Comparison of ENCODE assay signal across 8 cellular contexts in genomic region chr6:111564482-111564945, GRCh38. TPM values are rescaled to one million over a fixed set of nuclear protein-coding genes. Genes with fewer than 3 reads are reported as not detected.
DNase-seq lines count a peak whose midpoint lies in the region; ATAC-seq, FAIRE-seq and TF ChIP-seq lines count a peak whose summit lies in the region.

No MANE protein-coding gene starts in this region.

- peaks cover 73% of the 10 kb centered on the region for H3K36me3 Mint-ChIP-seq in HFFc6 (ENCODE audit: low read depth)

- H3K27ac ChIP-seq in lower lobe of right lung, result peak overlapping the region; percentile 18

- H3K4me1 ChIP-seq in adipocyte (ENCODE audit: control insufficient read depth, insufficient read depth, low read length) (peaks cover 64% of the 10 kb centered on the region), lower lobe of right lung (peaks cover 62% of the 10 kb centered on the region)

- intact Hi-C loops in lower lobe of right lung (cut with DNase I), result no loop called here

- FAIRE-seq in GM12891 (lab: Jason Lieb, UNC), result no peak

- TF ChIP-seq POLR2A in GM12891 (IDR thresholded peaks at IDR 0.05; ENCODE audit: low read depth, low read length), result no peak

- DNase-seq in AG08396 (ENCODE audit: low spot score) (peak; percentile 40), HFFc6 (peak; percentile 79), adipocyte (ENCODE audit: low read depth) (peak; percentile 40), lower lobe of right lung (no peak), DMS153 (lab: John Stamatoyannopoulos, UW) (no peak), SKM-1 (lab: John Stamatoyannopoulos, UW; ENCODE audit: unreplicated experiment) (no peak), GM12891 (ENCODE audit: insufficient read length, low spot score) (no peak), HuH-7.5 (ENCODE audit: low spot score) (no peak)

- peaks cover 70% of the 10 kb centered on the region for H3K4me1 Mint-ChIP-seq in HFFc6 (ENCODE audit: low read depth)

- peak overlapping the region; percentile 88 for H3K27ac Mint-ChIP-seq in HFFc6

- no peaks in the 10 kb centered on the region for H3K9me3 Mint-ChIP-seq in HFFc6

- peak; percentile 5 to 15 for ATAC-seq in lower lobe of right lung

- H3K4me3 ChIP-seq in adipocyte (ENCODE audit: low read length) (no peak overlapping the region), lower lobe of right lung (no peak overlapping the region)

- H3K4me3 Mint-ChIP-seq in HFFc6, result peak overlapping the region; percentile 37

- TF ChIP-seq CTCF in HFFc6 (IDR thresholded peaks at IDR 0.05) (no peak), lower lobe of right lung (IDR thresholded peaks at IDR 0.05) (no peak)

- H3K27me3 ChIP-seq in adipocyte (replicated peaks; ENCODE audit: control insufficient read depth, insufficient read depth, low read length) (no peaks in the 10 kb centered on the region), lower lobe of right lung (ENCODE audit: low read depth) (no peaks in the 10 kb centered on the region)

- H3K27me3 Mint-ChIP-seq in HFFc6 (ENCODE audit: insufficient read depth), result peaks cover 4% of the 10 kb centered on the region

- H3K9me3 ChIP-seq in adipocyte (ENCODE audit: control insufficient read depth, low read length) (no peaks in the 10 kb centered on the region), lower lobe of right lung (no peaks in the 10 kb centered on the region)

- H3K36me3 ChIP-seq in adipocyte (ENCODE audit: control insufficient read depth, insufficient read depth, low read length, severe bottlenecking), result peaks cover 84% of the 10 kb centered on the region
- peaks cover 63% of the 10 kb centered on the region for H3K36me3 ChIP-seq in lower lobe of right lung

- peak overlapping the region; percentile 73 for H3K9ac ChIP-seq in adipocyte (ENCODE audit: low read length)

TF ChIP-seq in GM12891, 5 proteins besides CTCF, POLR2A, EP300 and RAD21:
- TF ChIP-seq PAX5 (IDR thresholded peaks at IDR 0.05; ENCODE audit: insufficient read depth, low read length, severe bottlenecking) (no peak), POLR2AphosphoS5 (IDR thresholded peaks at IDR 0.05; ENCODE audit: low read depth, low read length) (no peak), POU2F2 (IDR thresholded peaks at IDR 0.05; ENCODE audit: low read depth, low read length) (no peak), SPI1 (IDR thresholded peaks at IDR 0.05; ENCODE audit: low read depth, low read length) (no peak), TAF1 (IDR thresholded peaks at IDR 0.05; ENCODE audit: low read depth, low read length) (no peak)

RNA-seq across cellular contexts. Expression of gene TRAF3IP2, which starts 41.2 kb away (rescaled TPM):
- total RNA-seq in HFFc6 (2021; fragmentation: NEBNext Ultra II Directional; extraction: Animal tissue kit (Norgen Biotek cat#: 25700)), result 10 to 100 TPM; 28.9 to 47.0 (median 40.2) TPM
- total RNA-seq in lower lobe of right lung, result 37.5 TPM
- polyA plus RNA-seq in GM12891 (2012; ENCODE audit: low read depth, missing spikeins), result 32.1 TPM

Comparison
In these comparisons a context has a peak if more than half of its experiments do, and no peak if none do; other contexts are left out.
1. DNase-seq: peak in AG08396 (single experiment), HFFc6 (single experiment) and adipocyte (single experiment); none in lower lobe of right lung (single experiment), DMS153 (single experiment), SKM-1 (single experiment), GM12891 (single experiment) and HuH-7.5 (single experiment).